ENCODE assay signal across 1 cellular context in genomic region chr15:34755419-34755773, GRCh38.
TF ChIP-seq lines count a peak whose summit lies in the region.

No MANE protein-coding gene starts in this region.

TF ChIP-seq in neural cell, 6 proteins besides CTCF, POLR2A, EP300 and RAD21 (continued from another document):
- TF ChIP-seq REST (IDR thresholded peaks at IDR 0.05; ENCODE audit: borderline replicate concordance) (no peak), SMC3 (conservative IDR thresholded peaks at IDR 0.05; ENCODE audit: poor library complexity) (no peak), POLR2AphosphoS5 (IDR thresholded peaks at IDR 0.05) (no peak), TAF1 (IDR thresholded peaks at IDR 0.05; ENCODE audit: low read depth) (no peak)
